In the genomic region with DNA sequence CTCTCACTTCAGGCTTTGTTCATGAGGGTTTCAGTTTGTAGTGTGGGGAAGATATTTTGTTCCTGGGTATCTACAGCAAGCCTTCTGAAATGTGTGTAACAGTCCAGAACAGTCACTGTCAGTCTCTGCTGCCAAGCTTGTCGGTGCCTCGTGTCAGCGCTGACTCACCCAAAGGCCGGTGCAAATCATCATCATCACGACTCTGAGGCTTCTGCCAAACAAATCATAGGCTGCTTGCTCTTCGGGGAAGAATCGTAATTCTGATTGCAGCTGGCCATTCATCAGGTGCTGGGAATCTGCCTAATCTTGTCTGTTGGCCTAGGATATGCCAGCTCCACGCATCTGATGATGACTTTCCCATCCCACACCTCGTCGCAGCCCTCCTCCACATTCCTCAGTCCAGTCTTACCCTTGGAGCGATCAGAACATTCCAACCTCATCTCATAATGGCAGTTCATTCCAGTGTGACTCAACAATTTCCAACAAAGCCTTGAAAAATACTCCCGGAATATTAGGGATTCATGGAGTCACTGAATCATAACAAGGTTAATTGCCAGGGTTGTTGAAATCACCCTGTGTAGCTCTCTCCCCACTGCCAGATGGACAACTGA, we compare ENCODE assay signal across 11 cellular contexts. TPM values are rescaled to one million over a fixed set of nuclear protein-coding genes. Genes with fewer than 3 reads are reported as not detected.
DNase-seq lines count a peak whose midpoint lies in the region; ATAC-seq and TF ChIP-seq lines count a peak whose summit lies in the region.
"Had no signal": no experiment of that assay in that cellular context is flagged by ENCODE, and none has a peak within 500 bp of the region (broad histone marks: within the 10 kb centered on the region; RNA-seq: fewer than 3 reads in every experiment).

No MANE protein-coding gene starts in this region.

- H3K4me3 Mint-ChIP-seq in activated T-helper 17 cell treated with anti-CD3 and anti-CD28 coated beads, Interleukin-2, amount 50 U/mL, for 72 hours: no peak overlapping the region
- no peak overlapping the region for H3K4me3 Mint-ChIP-seq in stimulated activated naive CD8-positive, alpha-beta T cell treated with anti-CD3 and anti-CD28 coated beads, Interleukin-15, amount 100 ng/mL, for 72 hours
- no peak overlapping the region for H3K4me3 Mint-ChIP-seq in Caco-2 (ENCODE audit: unreplicated experiment)
- H3K4me3 Mint-ChIP-seq: naive thymus-derived CD8-positive, alpha-beta T cell had no signal

- no peaks in the 10 kb centered on the region for H3K27me3 ChIP-seq in right atrium auricular region
- no peaks in the 10 kb centered on the region for H3K27me3 ChIP-seq in Caco-2 (replicated peaks; ENCODE audit: control insufficient read depth, insufficient read depth, low read length)
- H3K27me3 ChIP-seq: BLaER1 had no signal

- no TSS peak for BruUV-seq in Caco-2 (replicated peaks; lab: Mats Ljungman, UMichigan)

- H3K9me3 ChIP-seq in right atrium auricular region: no peaks in the 10 kb centered on the region
- no peaks in the 10 kb centered on the region for H3K9me3 ChIP-seq in Caco-2

- no peaks in the 10 kb centered on the region for H3K9me3 Mint-ChIP-seq in activated T-helper 17 cell treated with anti-CD3 and anti-CD28 coated beads, Interleukin-2, amount 50 U/mL, for 72 hours
- no peaks in the 10 kb centered on the region for H3K9me3 Mint-ChIP-seq in stimulated activated naive CD8-positive, alpha-beta T cell treated with anti-CD3 and anti-CD28 coated beads, Interleukin-15, amount 100 ng/mL, for 72 hours
- no peaks in the 10 kb centered on the region for H3K9me3 Mint-ChIP-seq in Caco-2 (ENCODE audit: unreplicated experiment)
- H3K9me3 Mint-ChIP-seq: naive thymus-derived CD8-positive, alpha-beta T cell had no signal

- H3K4me3 ChIP-seq in right atrium auricular region: no peak overlapping the region
- no peak overlapping the region for H3K4me3 ChIP-seq in Caco-2 (ENCODE audit: low read depth, low read length)
- H3K4me3 ChIP-seq: BLaER1 had no signal

- DNase-seq in NOMO-1 treated with DMSO at 0.1 percent for 48 hours (lab: John Stamatoyannopoulos, UW; ENCODE audit: unreplicated experiment) (peak; percentile 42), NOMO-1 treated with dmso at 0.1 percent for 144 hours (lab: John Stamatoyannopoulos, UW; ENCODE audit: unreplicated experiment) (no peak), right atrium auricular region (ENCODE audit: low spot score) (peak; percentile 91), Caco-2 (no peak)
- DNase-seq in stimulated activated naive CD8-positive, alpha-beta T cell treated with anti-CD3 and anti-CD28 coated beads, Interleukin-15, amount 100 ng/mL, for 72 hours: peak in 1 of 2 donors; percentile 36

- POLR2A ChIA-PET in Caco-2 (lab: Charles Lee): interaction anchor here (0.6 kb wide), 1 partner anchor 127 kb away, joined by 3 read pairs; no protein-coding TSS in a partner anchor

- H3K36me3 ChIP-seq in right atrium auricular region (no peaks in the 10 kb centered on the region), Caco-2 (ENCODE audit: control insufficient read depth, insufficient read depth, low read length) (no peaks in the 10 kb centered on the region)
- H3K36me3 ChIP-seq: BLaER1 had no signal

- H3K27me3 Mint-ChIP-seq in activated T-helper 17 cell treated with anti-CD3 and anti-CD28 coated beads, Interleukin-2, amount 50 U/mL, for 72 hours: peaks cover 7% of the 10 kb centered on the region
- peaks cover 11% of the 10 kb centered on the region for H3K27me3 Mint-ChIP-seq in stimulated activated naive CD8-positive, alpha-beta T cell treated with anti-CD3 and anti-CD28 coated beads, Interleukin-15, amount 100 ng/mL, for 72 hours
- H3K27me3 Mint-ChIP-seq in Caco-2 (ENCODE audit: insufficient read depth, unreplicated experiment): no peaks in the 10 kb centered on the region

- no peaks in the 10 kb centered on the region for H3K36me3 Mint-ChIP-seq in activated T-helper 17 cell treated with anti-CD3 and anti-CD28 coated beads, Interleukin-2, amount 50 U/mL, for 72 hours (ENCODE audit: low read depth)
- no peaks in the 10 kb centered on the region for H3K36me3 Mint-ChIP-seq in Caco-2 (ENCODE audit: insufficient read depth, unreplicated experiment)
- H3K36me3 Mint-ChIP-seq: naive thymus-derived CD8-positive, alpha-beta T cell had no signal

- CTCF ChIA-PET in Caco-2 (lab: Charles Lee): no interaction called here

- H3K4me1 Mint-ChIP-seq in activated T-helper 17 cell treated with anti-CD3 and anti-CD28 coated beads, Interleukin-2, amount 50 U/mL, for 72 hours: no peaks in the 10 kb centered on the region
- H3K4me1 Mint-ChIP-seq in stimulated activated naive CD8-positive, alpha-beta T cell treated with anti-CD3 and anti-CD28 coated beads, Interleukin-15, amount 100 ng/mL, for 72 hours: no peaks in the 10 kb centered on the region
- no peaks in the 10 kb centered on the region for H3K4me1 Mint-ChIP-seq in Caco-2 (ENCODE audit: low read depth, unreplicated experiment)
- H3K4me1 Mint-ChIP-seq: naive thymus-derived CD8-positive, alpha-beta T cell had no signal

- TF ChIP-seq CTCF in right atrium auricular region (IDR thresholded peaks at IDR 0.05): no peak
- TF ChIP-seq CTCF in Caco-2 (IDR thresholded peaks at IDR 0.05; ENCODE audit: insufficient read depth in 1 of 2, low read depth in 1 of 2, low read length in 1 of 2, severe bottlenecking in 1 of 2, unreplicated experiment in 1 of 2): no peak

- ATAC-seq in activated T-helper 17 cell treated with anti-CD3 and anti-CD28 coated beads, Interleukin-2, amount 50 U/mL, for 72 hours (replicated peaks): peak; percentile 70
- ATAC-seq in stimulated activated naive CD8-positive, alpha-beta T cell treated with anti-CD3 and anti-CD28 coated beads, Interleukin-15, amount 100 ng/mL, for 72 hours: peak; percentile 86
- no peak for ATAC-seq in HG03025 (IDR thresholded peaks at IDR 0.05; ENCODE audit: low FRiP score, unreplicated experiment)
- ATAC-seq in GM18502 (IDR thresholded peaks at IDR 0.05; ENCODE audit: poor library complexity, unreplicated experiment): no peak
- ATAC-seq: naive thymus-derived CD8-positive, alpha-beta T cell had no signal

- H3K4me1 ChIP-seq in right atrium auricular region (peaks cover 0 to 16% of the 10 kb centered on the region in 2 donors), Caco-2 (peaks cover 3% of the 10 kb centered on the region; the same call in 1 of the 2 replicates)
- H3K4me1 ChIP-seq: BLaER1 had no signal

- H3K27ac ChIP-seq in right atrium auricular region: peak overlapping the region; percentile 35 to 79
- H3K27ac ChIP-seq: BLaER1, SK-N-MC had no signal

- no peak overlapping the region for H3K27ac Mint-ChIP-seq in activated T-helper 17 cell treated with anti-CD3 and anti-CD28 coated beads, Interleukin-2, amount 50 U/mL, for 72 hours
- no peak overlapping the region for H3K27ac Mint-ChIP-seq in stimulated activated naive CD8-positive, alpha-beta T cell treated with anti-CD3 and anti-CD28 coated beads, Interleukin-15, amount 100 ng/mL, for 72 hours
- H3K27ac Mint-ChIP-seq in Caco-2 (ENCODE audit: unreplicated experiment): no peak overlapping the region
- H3K27ac Mint-ChIP-seq: naive thymus-derived CD8-positive, alpha-beta T cell had no signal

- intact Hi-C loops in Caco-2 (cut with micrococcal nuclease; ENCODE audit: unreplicated experiment): no loop called here

RNA-seq across cellular contexts. Expression of a gene that starts 40.9 kb away (rescaled TPM):
- 1 to 10 TPM; 1.2 to 4.4 TPM for total RNA-seq in activated T-helper 17 cell treated with anti-CD3 and anti-CD28 coated beads, Interleukin-2, amount 50 U/mL, for 72 hours
- under 1 TPM in 1 of 2 donors, not detected in 1; 0.35 TPM for total RNA-seq in right atrium auricular region
- 0.21 and 0.29 TPM in 2 replicates for total RNA-seq in Caco-2 (2022)

Comparison
In these comparisons a context has a peak if more than half of its experiments do, and no peak if none do; other contexts are left out.
1. DNase-seq: peak in NOMO-1 treated with DMSO at 0.1 percent for 48 hours (single experiment) and right atrium auricular region (single experiment); none in NOMO-1 treated with dmso at 0.1 percent for 144 hours (single experiment) and Caco-2 (0 of 2).
2. ATAC-seq: peak in activated T-helper 17 cell treated with anti-CD3 and anti-CD28 coated beads, Interleukin-2, amount 50 U/mL, for 72 hours (single experiment) and stimulated activated naive CD8-positive, alpha-beta T cell treated with anti-CD3 and anti-CD28 coated beads, Interleukin-15, amount 100 ng/mL, for 72 hours (single experiment); none in HG03025 (single experiment) and GM18502 (single experiment).